In genomic region chr7:115475774-115476407, GRCh38 we compare ENCODE assay signal across 9 cellular contexts.
DNase-seq lines count a peak whose midpoint lies in the region; ATAC-seq and TF ChIP-seq lines count a peak whose summit lies in the region.
"Had no signal": no experiment of that assay in that cellular context is flagged by ENCODE, and none has a peak within 500 bp of the region (broad histone marks: within the 10 kb centered on the region; RNA-seq: fewer than 3 reads in every experiment).

No MANE protein-coding gene starts in this region.

- no peak for DNase-seq in Right ventricle myocardium inferior (ENCODE audit: missing footprints)
- DNase-seq in right atrium auricular region (ENCODE audit: low spot score): no peak
- peak; percentile 80 for DNase-seq in NCI-H748 (lab: John Stamatoyannopoulos, UW; ENCODE audit: unreplicated experiment)
- DNase-seq in heart right ventricle: no peak
- no peak for DNase-seq in tibial nerve (ENCODE audit: low spot score in 2 of 2)
- DNase-seq in breast epithelium (ENCODE audit: low spot score in 2 of 2): no peak
- DNase-seq: midbrain had no signal

- 54 to 59% methylated on average over 14 of the region's 14 CpGs for WGBS in heart right ventricle, 2 donors
- 64 to 67% methylated on average over 14 of the region's 14 CpGs for WGBS in tibial nerve, 2 donors

- no peaks in the 10 kb centered on the region for H3K9me3 ChIP-seq in right atrium auricular region
- no peaks in the 10 kb centered on the region for H3K9me3 ChIP-seq in heart right ventricle
- H3K9me3 ChIP-seq in stomach smooth muscle (ENCODE audit: control insufficient read depth in 2 of 2, low read length in 2 of 2): no peaks in the 10 kb centered on the region
- H3K9me3 ChIP-seq in tibial nerve: no peaks in the 10 kb centered on the region
- H3K9me3 ChIP-seq in breast epithelium: no peaks in the 10 kb centered on the region

- H3K27me3 ChIP-seq in right atrium auricular region (peaks cover 0 to 8% of the 10 kb centered on the region in 2 donors), heart right ventricle (peaks cover 0 to 46% (median 28%) of the 10 kb centered on the region in 7 donors), stomach smooth muscle (ENCODE audit: control insufficient read depth in 1 of 2, insufficient read depth in 2 of 2, low read length in 2 of 2) (no peaks in the 10 kb centered on the region), tibial nerve (peaks cover 0 to 4% of the 10 kb centered on the region in 2 donors), breast epithelium (peaks cover 0 to 22% of the 10 kb centered on the region in 2 donors)

- peaks cover 0 to 10% of the 10 kb centered on the region in 2 donors for H3K4me1 ChIP-seq in right atrium auricular region
- H3K4me1 ChIP-seq in heart right ventricle: peaks cover 0 to 17% (median 0%) of the 10 kb centered on the region in 9 donors
- no peaks in the 10 kb centered on the region for H3K4me1 ChIP-seq in stomach smooth muscle (ENCODE audit: control insufficient read depth, insufficient read depth, low read length)
- H3K4me1 ChIP-seq in tibial nerve: peaks cover 0 to 23% (median 0%) of the 10 kb centered on the region in 4 donors
- H3K4me1 ChIP-seq in breast epithelium: no peaks in the 10 kb centered on the region

- no peak for TF ChIP-seq EP300 in tibial nerve (IDR thresholded peaks at IDR 0.05)

- ATAC-seq in Right ventricle myocardium inferior (peak; percentile 26), heart right ventricle (peak in 5 of 8 donors; percentile 42 to 85 (median 69)), GM18519 (IDR thresholded peaks at IDR 0.05; ENCODE audit: low FRiP score, unreplicated experiment) (no peak)

- H3K27ac ChIP-seq in right atrium auricular region: no peak overlapping the region
- no peak overlapping the region for H3K27ac ChIP-seq in heart right ventricle
- peak overlapping the region; percentile 6 for H3K27ac ChIP-seq in stomach smooth muscle (ENCODE audit: low read length)
- H3K27ac ChIP-seq in tibial nerve: no peak overlapping the region
- no peak overlapping the region for H3K27ac ChIP-seq in breast epithelium

- intact Hi-C loops in Right ventricle myocardium inferior (cut with DNase I) (loop anchor here (5.0 kb wide), 1 partner anchor 609 kb away; no protein-coding TSS in a partner anchor), heart right ventricle (cut with DNase I) (loop anchor here in 8 of 10 donors (2.0 to 10.0 kb wide), 3 partner anchors 609 to 611 kb away; no protein-coding TSS in a partner anchor), breast epithelium (cut with DNase I; ENCODE audit: low total_unique reads) (no loop called here)

- no peak overlapping the region for H3K4me3 ChIP-seq in right atrium auricular region
- H3K4me3 ChIP-seq in heart right ventricle: peak overlapping the region in 2 of 10 donors; percentile 44 to 48
- H3K4me3 ChIP-seq in stomach smooth muscle (ENCODE audit: low read length in 2 of 2): peak overlapping the region in 1 of 2 donors; percentile 31
- H3K4me3 ChIP-seq in tibial nerve: no peak overlapping the region
- H3K4me3 ChIP-seq in breast epithelium: no peak overlapping the region

- no peaks in the 10 kb centered on the region for H3K36me3 ChIP-seq in right atrium auricular region
- H3K36me3 ChIP-seq in heart right ventricle: no peaks in the 10 kb centered on the region
- no peaks in the 10 kb centered on the region for H3K36me3 ChIP-seq in stomach smooth muscle (ENCODE audit: control insufficient read depth in 2 of 2, insufficient read depth in 2 of 2, low read length in 2 of 2)
- no peaks in the 10 kb centered on the region for H3K36me3 ChIP-seq in tibial nerve
- H3K36me3 ChIP-seq in breast epithelium: no peaks in the 10 kb centered on the region

- TF ChIP-seq POLR2A in tibial nerve (IDR thresholded peaks at IDR 0.05): no peak
- TF ChIP-seq POLR2A in breast epithelium (IDR thresholded peaks at IDR 0.05): no peak

- peak in 1 of 2 donors; percentile 32 for TF ChIP-seq CTCF in right atrium auricular region (IDR thresholded peaks at IDR 0.05)
- TF ChIP-seq CTCF in heart right ventricle (IDR thresholded peaks at IDR 0.05): peak in 7 of 9 donors; percentile 15 to 55 (median 44)
- TF ChIP-seq CTCF in tibial nerve (IDR thresholded peaks at IDR 0.05): no peak
- TF ChIP-seq CTCF in breast epithelium (IDR thresholded peaks at IDR 0.05): no peak

- H3K9ac ChIP-seq in stomach smooth muscle (ENCODE audit: low read length in 2 of 2): no peak overlapping the region

Comparison
In these comparisons a context has a peak if more than half of its experiments do, and no peak if none do; other contexts are left out.
1. CTCF ChIP-seq: peak in heart right ventricle (7 of 9); none in tibial nerve (0 of 5) and breast epithelium (0 of 3).